ENCODE assay signal across 12 cellular contexts in the genomic region with DNA sequence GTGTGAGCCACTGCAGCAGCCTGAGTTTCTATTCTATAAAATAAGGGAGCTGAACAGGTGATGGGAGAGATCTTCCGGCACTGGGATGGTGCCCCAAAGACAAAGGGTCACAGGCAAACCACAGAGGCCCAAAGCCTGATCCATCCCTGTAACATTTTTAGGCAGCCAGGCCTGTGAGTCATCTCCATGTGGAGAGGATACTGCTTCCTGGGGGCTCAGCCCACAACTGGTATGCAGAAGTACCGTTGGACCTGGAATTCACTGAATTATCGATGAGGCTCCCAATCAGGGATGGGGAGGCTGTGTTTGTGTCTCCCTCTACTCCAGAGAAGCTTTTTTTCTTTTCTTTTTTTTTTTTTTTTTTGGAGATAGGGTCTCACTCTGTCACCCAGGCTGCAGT. TPM values are rescaled to one million over a fixed set of nuclear protein-coding genes. Genes with fewer than 3 reads are reported as not detected.
A peak's percentile ranks its signal among the peaks of the same experiment; 100 is the strongest.
DNase-seq lines count a peak whose midpoint lies in the region; ATAC-seq and TF ChIP-seq lines count a peak whose summit lies in the region.
"Had no signal": no experiment of that assay in that cellular context is flagged by ENCODE, and none has a peak within 500 bp of the region (broad histone marks: within the 10 kb centered on the region; RNA-seq: fewer than 3 reads in every experiment).

No MANE protein-coding gene starts in this region.

- H3K9me3 Mint-ChIP-seq in chondrocyte (ENCODE audit: low read depth): no peaks in the 10 kb centered on the region
- H3K9me3 Mint-ChIP-seq: CD4-positive, alpha-beta memory T cell had no signal

- H3K9ac ChIP-seq in BLaER1 treated with 17β-estradiol and CSF1 and Interleukin-3, amounts not matched to agents 10 nM and 100 nM: peak overlapping the region in 2 of 11 experiments; percentile 2; a peak in 2 of 22 replicates

- H3K4me3 Mint-ChIP-seq in chondrocyte (ENCODE audit: unreplicated experiment): peak overlapping the region; percentile 4
- H3K4me3 Mint-ChIP-seq: CD4-positive, alpha-beta memory T cell had no signal

- peaks cover 80% of the 10 kb centered on the region for H3K4me1 Mint-ChIP-seq in chondrocyte (ENCODE audit: low read depth)

- H3K36me3 ChIP-seq in BLaER1 treated with 17β-estradiol and CSF1 and Interleukin-3, amounts not matched to agents 10 nM and 100 nM: peaks cover 44 to 97% (median 77%) of the 10 kb centered on the region in 11 experiments
- H3K36me3 ChIP-seq in muscle layer of duodenum (ENCODE audit: control insufficient read depth in 1 of 2, insufficient read depth in 2 of 2, low read length in 2 of 2): peaks cover 3 to 8% of the 10 kb centered on the region in 2 donors
- H3K36me3 ChIP-seq in spleen: peaks cover 0 to 42% (median 3%) of the 10 kb centered on the region in 6 donors
- H3K36me3 ChIP-seq: pancreas had no signal

- H3K27me3 Mint-ChIP-seq in chondrocyte (ENCODE audit: low read depth): no peaks in the 10 kb centered on the region
- H3K27me3 Mint-ChIP-seq: CD4-positive, alpha-beta memory T cell had no signal

- peak; percentile 85 for DNase-seq in NCI-H226
- no peak for DNase-seq in chondrocyte (ENCODE audit: low spot score)
- DNase-seq in stimulated activated CD4-positive, alpha-beta T cell treated with anti-CD3 and anti-CD28 coated beads, Interleukin-4, amount 100 ng/mL, for 1 hour: no peak
- no peak for DNase-seq in NCI-H146 treated with DMSO at 0.1 percent for 48 hours (lab: John Stamatoyannopoulos, UW; ENCODE audit: unreplicated experiment)
- DNase-seq in spleen: no peak
- DNase-seq: NCI-H1694 treated with DMSO at 0.1 percent for 48 hours, pancreas had no signal

- no peak for ATAC-seq in HG03378 (IDR thresholded peaks at IDR 0.05; ENCODE audit: unreplicated experiment)
- ATAC-seq: pancreas had no signal

- H4K20me1 ChIP-seq in BLaER1 treated with 17β-estradiol and CSF1 and Interleukin-3, amounts not matched to agents 10 nM and 100 nM: peaks cover 24 to 92% (median 62%) of the 10 kb centered on the region in 11 experiments; a peak in 18 of 22 replicates

- no peak for TF ChIP-seq POLR2A in spleen (IDR thresholded peaks at IDR 0.05)

- intact Hi-C loops in spleen (cut with DNase I; ENCODE audit: low total_unique reads): no loop called here

- no peak overlapping the region for H3K4me3 ChIP-seq in BLaER1 treated with 17β-estradiol and CSF1 and Interleukin-3, amounts not matched to agents 10 nM and 100 nM
- H3K4me3 ChIP-seq in muscle layer of duodenum (ENCODE audit: low read depth in 1 of 2, low read length in 2 of 2) (no peak overlapping the region), spleen (no peak overlapping the region)
- H3K4me3 ChIP-seq: coronary artery, pancreas had no signal

- peak overlapping the region; percentile 99 for H3K27ac Mint-ChIP-seq in chondrocyte (ENCODE audit: unreplicated experiment)

- peaks cover 20% of the 10 kb centered on the region for H3K36me3 Mint-ChIP-seq in chondrocyte (ENCODE audit: low read depth)

- peaks cover 22 to 90% (median 72%) of the 10 kb centered on the region in 10 experiments for H3K4me1 ChIP-seq in BLaER1 treated with 17β-estradiol and CSF1 and Interleukin-3, amounts not matched to agents 10 nM and 100 nM
- peaks cover 21 to 67% of the 10 kb centered on the region in 2 donors for H3K4me1 ChIP-seq in muscle layer of duodenum (ENCODE audit: control insufficient read depth in 1 of 2, insufficient read depth in 2 of 2, low read length in 2 of 2)
- H3K4me1 ChIP-seq in spleen: peaks cover 6 to 80% (median 42%) of the 10 kb centered on the region in 6 donors

- peak overlapping the region in 7 of 11 experiments; percentile 8 to 70 (median 49); a peak in 12 of 22 replicates for H3K4me2 ChIP-seq in BLaER1 treated with 17β-estradiol and CSF1 and Interleukin-3, amounts not matched to agents 10 nM and 100 nM

- TF ChIP-seq CTCF in chondrocyte (IDR thresholded peaks at IDR 0.05): no peak
- TF ChIP-seq CTCF in spleen (IDR thresholded peaks at IDR 0.05 in 8 of 11, conservative IDR thresholded peaks at IDR 0.05 in 3 of 11): no peak

- 76 to 90% (median 81%) methylated on average over 3 of the region's 3 CpGs for WGBS in spleen, 5 donors

- H3K27me3 ChIP-seq in BLaER1 treated with 17β-estradiol and CSF1 and Interleukin-3, amounts not matched to agents 10 nM and 100 nM: no peaks in the 10 kb centered on the region
- H3K27me3 ChIP-seq in muscle layer of duodenum (ENCODE audit: low read depth, low read length) (no peaks in the 10 kb centered on the region), spleen (replicated peaks in 1 of 7) (no peaks in the 10 kb centered on the region)
- H3K27me3 ChIP-seq: pancreas had no signal

- H3K9me3 ChIP-seq in BLaER1 treated with 17β-estradiol and CSF1 and Interleukin-3, amounts not matched to agents 10 nM and 100 nM (replicated peaks in 1 of 11): no peaks in the 10 kb centered on the region
- H3K9me3 ChIP-seq in muscle layer of duodenum (ENCODE audit: control insufficient read depth in 1 of 2, low read length in 2 of 2): no peaks in the 10 kb centered on the region
- no peaks in the 10 kb centered on the region for H3K9me3 ChIP-seq in spleen
- H3K9me3 ChIP-seq: pancreas had no signal

- H3K27ac ChIP-seq in BLaER1 treated with 17β-estradiol and CSF1 and Interleukin-3, amounts not matched to agents 10 nM and 100 nM: no peak overlapping the region; a peak in 1 of 22 replicates
- H3K27ac ChIP-seq in muscle layer of duodenum (ENCODE audit: low read length) (peak overlapping the region; percentile 39), spleen (no peak overlapping the region)
- H3K27ac ChIP-seq: pancreas had no signal

RNA-seq across cellular contexts. Expression of a gene that starts 48.8 kb away (rescaled TPM):
- total RNA-seq in chondrocyte (114 to 136 TPM (median 128 TPM) in 3 replicates), spleen (100 to 1,000 TPM in 4 of 7 donors, 10 to 100 TPM in 3; 92.1 to 196 (median 129) TPM)
- polyA plus RNA-seq in spleen: 10 to 100 TPM; 17.2 to 36.8 (median 23.5) TPM
